Comparison of ENCODE assay signal across 14 cellular contexts in the genomic region with DNA sequence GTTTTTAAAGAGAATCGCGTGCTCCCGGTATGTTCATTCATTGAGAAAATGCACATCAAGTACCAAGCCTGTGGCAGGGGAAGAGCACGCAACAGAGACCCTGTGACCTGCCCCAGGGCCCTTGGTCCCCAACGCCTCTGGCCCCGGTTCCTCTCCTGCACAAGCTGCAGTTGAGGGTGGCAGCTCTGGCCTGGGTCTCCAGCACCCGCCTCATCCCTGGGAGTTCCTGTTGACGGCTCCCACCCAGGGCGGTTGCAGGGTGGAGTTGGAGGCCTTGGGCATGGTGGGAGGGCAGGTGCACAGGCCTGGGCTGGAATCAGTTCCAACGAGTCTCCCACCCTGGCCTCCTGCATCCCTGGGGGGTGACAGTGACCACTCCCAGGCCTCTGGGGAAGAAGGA. TPM values are rescaled to one million over a fixed set of nuclear protein-coding genes. Genes with fewer than 3 reads are reported as not detected.
DNase-seq lines count a peak whose midpoint lies in the region; ATAC-seq and TF ChIP-seq lines count a peak whose summit lies in the region.
"Had no signal": no experiment of that assay in that cellular context is flagged by ENCODE, and none has a peak within 500 bp of the region (broad histone marks: within the 10 kb centered on the region; RNA-seq: fewer than 3 reads in every experiment).

No MANE protein-coding gene starts in this region.

- intact Hi-C loops in left ventricle myocardium inferior (cut with micrococcal nuclease), result no loop called here

- H3K27me3 ChIP-seq in left ventricle myocardium inferior (ENCODE audit: low read depth) (peaks cover 16% of the 10 kb centered on the region), right atrium auricular region (no peaks in the 10 kb centered on the region), osteoblast (ENCODE audit: insufficient read depth, low read length) (peaks cover 9% of the 10 kb centered on the region), Peyer's patch (peaks cover 0 to 4% of the 10 kb centered on the region in 2 donors)

- H2AFZ ChIP-seq in osteoblast (ENCODE audit: low read length), result no peak overlapping the region

- no peaks in the 10 kb centered on the region for H4K20me1 ChIP-seq in osteoblast (ENCODE audit: insufficient read depth, low read length)
- H4K20me1 ChIP-seq: BLaER1 had no signal

- H3K4me3 ChIP-seq in left ventricle myocardium inferior, result no peak overlapping the region
- H3K4me3 ChIP-seq in right atrium auricular region, result no peak overlapping the region
- no peak overlapping the region for H3K4me3 ChIP-seq in osteoblast (ENCODE audit: insufficient read depth, low read length)
- no peak overlapping the region for H3K4me3 ChIP-seq in Peyer's patch
- H3K4me3 ChIP-seq: BLaER1 had no signal

- DNase-seq in left ventricle myocardium inferior (peak; percentile 9), right atrium auricular region (ENCODE audit: low spot score) (no peak), caudate nucleus (lab: John Stamatoyannopoulos, UW) (no peak), osteoblast (ENCODE audit: insufficient read length, low spot score, missing footprints) (peak; percentile 77), Peyer's patch (no peak)
- DNase-seq: Calu3; CD8-positive, alpha-beta T cell; DMS79 treated with DMSO at 0.1 percent for 48 hours; GF-D8; H9 had no signal

- TF ChIP-seq POLR2A in Peyer's patch (IDR thresholded peaks at IDR 0.05), result no peak

- no peaks in the 10 kb centered on the region for H3K79me2 ChIP-seq in osteoblast (ENCODE audit: insufficient read depth, low read length)

- TF ChIP-seq CTCF in left ventricle myocardium inferior (IDR thresholded peaks at IDR 0.05; ENCODE audit: borderline replicate concordance), result no peak
- TF ChIP-seq CTCF in right atrium auricular region (IDR thresholded peaks at IDR 0.05), result no peak
- TF ChIP-seq CTCF in osteoblast (IDR thresholded peaks at IDR 0.05; ENCODE audit: extremely low read depth, low read depth, low read length), result no peak
- TF ChIP-seq CTCF in Peyer's patch (IDR thresholded peaks at IDR 0.05), result no peak

- H3K4me1 ChIP-seq in left ventricle myocardium inferior, result no peaks in the 10 kb centered on the region
- no peaks in the 10 kb centered on the region for H3K4me1 ChIP-seq in right atrium auricular region
- no peaks in the 10 kb centered on the region for H3K4me1 ChIP-seq in osteoblast (ENCODE audit: insufficient read depth, low read length)
- peaks cover 0 to 5% (median 2%) of the 10 kb centered on the region in 4 donors for H3K4me1 ChIP-seq in Peyer's patch

- H3K9me3 ChIP-seq in left ventricle myocardium inferior (replicated peaks), result peaks cover 3% of the 10 kb centered on the region
- peaks cover 0 to 3% of the 10 kb centered on the region in 2 donors for H3K9me3 ChIP-seq in right atrium auricular region
- no peaks in the 10 kb centered on the region for H3K9me3 ChIP-seq in osteoblast (ENCODE audit: low read depth, low read length)
- H3K9me3 ChIP-seq in Peyer's patch, result no peaks in the 10 kb centered on the region

- H3K36me3 ChIP-seq in left ventricle myocardium inferior, result no peaks in the 10 kb centered on the region
- H3K36me3 ChIP-seq in right atrium auricular region, result no peaks in the 10 kb centered on the region
- H3K36me3 ChIP-seq in osteoblast (ENCODE audit: insufficient read depth, low read length), result no peaks in the 10 kb centered on the region
- H3K36me3 ChIP-seq in Peyer's patch, result no peaks in the 10 kb centered on the region
- H3K36me3 ChIP-seq: BLaER1 had no signal

- no peak overlapping the region for H3K4me2 ChIP-seq in osteoblast (ENCODE audit: insufficient read depth, low read length)
- H3K4me2 ChIP-seq: BLaER1 had no signal

- ATAC-seq in GM18861 (IDR thresholded peaks at IDR 0.05; ENCODE audit: unreplicated experiment), result no peak
- ATAC-seq in GM18870 (IDR thresholded peaks at IDR 0.05; ENCODE audit: unreplicated experiment), result no peak
- ATAC-seq: CD8-positive, alpha-beta T cell had no signal

- H3K27ac ChIP-seq in left ventricle myocardium inferior (replicated peaks) (no peak overlapping the region), right atrium auricular region (no peak overlapping the region), caudate nucleus (ENCODE audit: low read depth, low read length) (peak overlapping the region; percentile 89), osteoblast (ENCODE audit: low read depth, low read length) (no peak overlapping the region), Peyer's patch (no peak overlapping the region)
- H3K27ac ChIP-seq: BLaER1 had no signal

RNA-seq across cellular contexts. Expression of a gene that starts 5.0 kb away (rescaled TPM):
- total RNA-seq in left ventricle myocardium inferior (0.69 TPM), right atrium auricular region (under 1 TPM in 1 of 2 donors, not detected in 1; 0.71 TPM), osteoblast (0.29 and 0.72 TPM in 2 replicates), Peyer's patch (1 to 10 TPM in 1 of 4 donors, not detected in 3; 1.2 TPM)
- total RNA-seq: CD8-positive, alpha-beta T cell; HT-29 had no signal

RNA-seq across cellular contexts. Expression of a gene that starts 20.0 kb away (rescaled TPM):
- total RNA-seq in left ventricle myocardium inferior (12.5 TPM), right atrium auricular region (1 to 10 TPM; 6.0 to 6.5 TPM), osteoblast (3.6 and 5.0 TPM in 2 replicates), Peyer's patch (10 to 100 TPM; 17.3 to 99.7 (median 75.2) TPM)

Comparison
In these comparisons a context has a peak if more than half of its experiments do, and no peak if none do; other contexts are left out.
1. DNase-seq: peak in left ventricle myocardium inferior (single experiment) and osteoblast (single experiment); none in right atrium auricular region (single experiment), caudate nucleus (0 of 61) and Peyer's patch (0 of 3).